In the genomic region with DNA sequence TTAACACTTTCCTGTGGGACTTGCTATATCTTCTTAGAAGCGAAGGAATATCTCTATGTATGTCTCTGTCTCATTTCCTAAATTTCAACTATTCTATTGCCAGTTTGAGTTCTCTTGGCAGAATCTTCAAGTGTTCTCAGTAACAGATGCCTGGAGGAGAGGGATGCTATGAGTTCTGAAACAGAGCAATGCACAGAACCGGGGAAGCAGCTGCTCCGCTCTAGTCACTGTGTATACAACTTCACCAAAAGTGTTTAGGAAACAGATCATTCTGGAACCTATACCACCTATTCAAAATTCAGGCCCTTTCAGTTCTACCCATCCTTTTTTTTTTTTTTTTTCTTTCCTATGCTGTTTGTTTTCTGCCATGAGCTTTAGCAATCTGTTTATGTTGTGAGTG, we compare ENCODE assay signal across 15 cellular contexts.
"Had no signal": no experiment of that assay in that cellular context is flagged by ENCODE, and none has a peak within 500 bp of the region (broad histone marks: within the 10 kb centered on the region; RNA-seq: fewer than 3 reads in every experiment).

No MANE protein-coding gene starts in this region.

- ATAC-seq: activated CD4-positive, alpha-beta T cell treated with anti-CD3 and anti-CD28 coated beads for 36 hours; activated naive CD4-positive, alpha-beta T cell treated with anti-CD3 and anti-CD28 coated beads, Interleukin-2, amount 50 U/mL, for 72 hours; esophagus mucosa; left lung; stimulated activated naive CD8-positive, alpha-beta T cell treated with anti-CD3 and anti-CD28 coated beads, Interleukin-15, amount 100 ng/mL, for 72 hours had no signal

- H3K4me1 ChIP-seq: left lung had no signal

- H3K36me3 Mint-ChIP-seq: activated naive CD4-positive, alpha-beta T cell treated with anti-CD3 and anti-CD28 coated beads, Interleukin-2, amount 50 U/mL, for 72 hours; memory B cell; natural killer cell treated with Interleukin-12 subunit alpha and Interleukin-12 subunit beta and Interleukin-15 and Interleukin-18, amount 100 ng/mL, for 72 hours had no signal

- H3K4me1 Mint-ChIP-seq: stimulated activated naive CD8-positive, alpha-beta T cell treated with anti-CD3 and anti-CD28 coated beads, Interleukin-15, amount 100 ng/mL, for 72 hours had no signal

- H3K9me3 Mint-ChIP-seq: activated CD4-positive, alpha-beta memory T cell treated with anti-CD3 and anti-CD28 coated beads, Interleukin-2, amount 10 ng/mL, durations not matched to agents 7 days and 5 days; activated naive CD4-positive, alpha-beta T cell treated with anti-CD3 and anti-CD28 coated beads, Interleukin-2, amount 50 U/mL, for 72 hours; memory B cell; natural killer cell treated with Interleukin-12 subunit alpha and Interleukin-12 subunit beta and Interleukin-15 and Interleukin-18, amount 100 ng/mL, for 72 hours; stimulated activated naive CD8-positive, alpha-beta T cell treated with anti-CD3 and anti-CD28 coated beads, Interleukin-15, amount 100 ng/mL, for 72 hours had no signal

- DNase-seq: activated CD4-positive, alpha-beta memory T cell treated with anti-CD3 and anti-CD28 coated beads, Interleukin-2, amount 10 ng/mL, durations not matched to agents 7 days and 5 days; activated CD4-positive, alpha-beta T cell treated with anti-CD3 and anti-CD28 coated beads for 36 hours; activated effector memory CD4-positive, alpha-beta T cell treated with anti-CD3 and anti-CD28 coated beads, Interleukin-2, amount 50 U/mL, for 16 hours; activated T-cell treated with anti-CD3 and anti-CD28 coated beads, Interleukin-2, amount 50 U/mL, for 48 hours; central memory CD4-positive, alpha-beta T cell; left lung; stimulated activated naive CD8-positive, alpha-beta T cell treated with anti-CD3 and anti-CD28 coated beads, Interleukin-15, amount 100 ng/mL, for 72 hours; testis had no signal

- H3K4me3 ChIP-seq: coronary artery, left lung, right lobe of liver, testis had no signal

- H3K27ac Mint-ChIP-seq: activated CD4-positive, alpha-beta memory T cell treated with anti-CD3 and anti-CD28 coated beads, Interleukin-2, amount 10 ng/mL, durations not matched to agents 7 days and 5 days; activated CD4-positive, alpha-beta T cell treated with anti-CD3 and anti-CD28 coated beads for 36 hours; memory B cell; natural killer cell treated with Interleukin-12 subunit alpha and Interleukin-12 subunit beta and Interleukin-15 and Interleukin-18, amount 100 ng/mL, for 72 hours; progenitor cell of endocrine pancreas; stimulated activated naive CD8-positive, alpha-beta T cell treated with anti-CD3 and anti-CD28 coated beads, Interleukin-15, amount 100 ng/mL, for 72 hours had no signal

- H3K9me3 ChIP-seq: left lung, right lobe of liver, testis had no signal

- H3K27me3 ChIP-seq: left lung, right lobe of liver, testis had no signal

- H3K36me3 ChIP-seq: left lung, right lobe of liver had no signal

- H3K27ac ChIP-seq: left lung had no signal

- H3K4me3 Mint-ChIP-seq: activated CD4-positive, alpha-beta memory T cell treated with anti-CD3 and anti-CD28 coated beads, Interleukin-2, amount 10 ng/mL, durations not matched to agents 7 days and 5 days; activated CD4-positive, alpha-beta T cell treated with anti-CD3 and anti-CD28 coated beads for 36 hours; memory B cell; natural killer cell treated with Interleukin-12 subunit alpha and Interleukin-12 subunit beta and Interleukin-15 and Interleukin-18, amount 100 ng/mL, for 72 hours; stimulated activated naive CD8-positive, alpha-beta T cell treated with anti-CD3 and anti-CD28 coated beads, Interleukin-15, amount 100 ng/mL, for 72 hours had no signal

- H3K27me3 Mint-ChIP-seq: memory B cell, progenitor cell of endocrine pancreas had no signal
